8 cellular contexts compared by ENCODE assay signal in genomic region chr4:4386736-4387392, GRCh38. TPM values are rescaled to one million over a fixed set of nuclear protein-coding genes. Genes with fewer than 3 reads are reported as not detected.
DNase-seq lines count a peak whose midpoint lies in the region; ATAC-seq and TF ChIP-seq lines count a peak whose summit lies in the region.

Gene NSG1, plus strand, starts transcription at chr4:4387102. Its CDS starts 528 bp downstream, at chr4:4387630.

- H3K27ac ChIP-seq in CD8-positive, alpha-beta memory T cell (ENCODE audit: low read depth, low read length) = peak within 1 kb of the TSS; percentile 24
- no peak within 1 kb of the TSS for H3K27ac ChIP-seq in cardiac muscle cell

- H3K4me3 ChIP-seq in CD8-positive, alpha-beta memory T cell (ENCODE audit: low read length) = peak within 1 kb of the TSS; percentile 41
- H3K4me3 ChIP-seq in cardiac muscle cell = peak within 1 kb of the TSS; percentile 50

- no peaks in the 10 kb centered on the region for H3K27me3 ChIP-seq in CD8-positive, alpha-beta memory T cell (ENCODE audit: insufficient read depth, low read length, poor library complexity, severe bottlenecking)
- peaks cover 83% of the 10 kb centered on the region for H3K27me3 ChIP-seq in cardiac muscle cell

- H3K36me3 ChIP-seq in CD8-positive, alpha-beta memory T cell (ENCODE audit: insufficient read depth, low read length) = no peaks in the 10 kb centered on the region
- no peaks in the 10 kb centered on the region for H3K36me3 ChIP-seq in cardiac muscle cell

- H3K4me1 ChIP-seq in CD8-positive, alpha-beta memory T cell (ENCODE audit: insufficient read depth, low read length) = peaks cover 12% of the 10 kb centered on the region
- H3K4me1 ChIP-seq in cardiac muscle cell (ENCODE audit: low read depth) = peaks cover 3% of the 10 kb centered on the region

- peaks cover 5 to 13% of the 10 kb centered on the region in 2 donors for H3K27me3 Mint-ChIP-seq in CD8-positive, alpha-beta memory T cell

- H3K36me3 Mint-ChIP-seq in CD8-positive, alpha-beta memory T cell = peaks cover 0 to 29% (median 5%) of the 10 kb centered on the region in 3 donors

- DNase-seq in CD8-positive, alpha-beta memory T cell = peak; percentile 29 to 70 (median 41)
- DNase-seq in NCI-H146 (lab: John Stamatoyannopoulos, UW) (peak; percentile 78), cardiac muscle cell (ENCODE audit: low read depth in 1 of 2, low spot score in 1 of 2) (peak; percentile 57 to 72), putamen (ENCODE audit: low spot score) (peak; percentile 55), GM19238 (ENCODE audit: insufficient read length, low spot score) (no peak), HuH-7.5 (ENCODE audit: low spot score) (no peak)
- DNase-seq in activated gamma-delta T cell treated with anti-CD3 and anti-CD28 coated beads, Interleukin-2, amount 50 U/mL, for 16 hours (ENCODE audit: low read depth) = peak; percentile 7

- POLR2A ChIA-PET in CD8-positive, alpha-beta memory T cell (lab: Charles Lee) = interaction anchor here (0.6 to 2.2 kb wide), 6 partner anchors 39 to 274 kb away, joined by 3 to 10 read pairs (median 6); partner anchors contain the start of genes LYAR, TMEM128 and ZBTB49

- H3K4me3 Mint-ChIP-seq in CD8-positive, alpha-beta memory T cell = peak within 1 kb of the TSS; percentile 89 to 99 (median 93)

- H3K27ac Mint-ChIP-seq in CD8-positive, alpha-beta memory T cell = peak within 1 kb of the TSS in 6 of 8 donors; percentile 65 to 87 (median 78)

- no peaks in the 10 kb centered on the region for H3K9me3 Mint-ChIP-seq in CD8-positive, alpha-beta memory T cell

- H3K4me1 Mint-ChIP-seq in CD8-positive, alpha-beta memory T cell = peaks cover 14 to 32% (median 27%) of the 10 kb centered on the region in 3 donors

- no peak for ATAC-seq in GM19455 (IDR thresholded peaks at IDR 0.05; ENCODE audit: unreplicated experiment)

- CTCF ChIA-PET in CD8-positive, alpha-beta memory T cell (lab: Charles Lee) = interaction anchor here (0.9 to 1.9 kb wide), 3 partner anchors 38 to 127 kb away, joined by 3 to 6 read pairs (median 4); no protein-coding TSS in a partner anchor

- no peaks in the 10 kb centered on the region for H3K9me3 ChIP-seq in CD8-positive, alpha-beta memory T cell (ENCODE audit: low read length)
- no peaks in the 10 kb centered on the region for H3K9me3 ChIP-seq in cardiac muscle cell (ENCODE audit: low read depth)

- no peak for TF ChIP-seq CTCF in cardiac muscle cell (IDR thresholded peaks at IDR 0.05; ENCODE audit: low read depth, low read length)

RNA-seq across cellular contexts. Expression of gene NSG1, which starts in this region (rescaled TPM):
- total RNA-seq in CD8-positive, alpha-beta memory T cell = 10 to 100 TPM; 15.1 to 16.3 TPM
- polyA plus RNA-seq in CD8-positive, alpha-beta memory T cell = 49.8 TPM
- total RNA-seq in cardiac muscle cell = 4.0 and 15.5 TPM in 2 replicates
- polyA plus RNA-seq in cardiac muscle cell = 6.1 and 18.4 TPM in 2 replicates

Comparison
In these comparisons a context has a peak if more than half of its experiments do, and no peak if none do; other contexts are left out.
1. DNase-seq: peak in CD8-positive, alpha-beta memory T cell (5 of 5), NCI-H146 (single experiment), activated gamma-delta T cell treated with anti-CD3 and anti-CD28 coated beads, Interleukin-2, amount 50 U/mL, for 16 hours (single experiment), cardiac muscle cell (2 of 2) and putamen (single experiment); none in GM19238 (single experiment) and HuH-7.5 (single experiment).